18 cellular contexts compared by ENCODE assay signal in the genomic region with DNA sequence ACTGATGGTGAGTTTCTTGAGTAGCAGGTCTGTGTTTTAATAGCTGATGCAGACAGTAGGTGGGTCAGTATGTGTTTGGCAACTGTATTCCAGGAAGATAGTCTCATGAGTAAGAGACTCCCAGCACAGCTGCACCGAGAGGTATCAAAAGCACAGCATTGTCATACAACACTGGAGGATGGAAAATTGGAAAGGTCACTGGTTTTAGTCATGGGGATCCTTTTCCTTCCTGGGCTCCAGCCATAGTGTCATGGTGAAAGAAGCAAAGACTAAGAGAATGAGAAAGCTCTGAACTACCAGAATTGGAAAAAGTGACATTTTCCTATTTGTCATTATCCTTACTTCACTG.
A peak's percentile ranks its signal among the peaks of the same experiment; 100 is the strongest.
DNase-seq lines count a peak whose midpoint lies in the region; ATAC-seq, FAIRE-seq and TF ChIP-seq lines count a peak whose summit lies in the region.
"Had no signal": no experiment of that assay in that cellular context is flagged by ENCODE, and none has a peak within 500 bp of the region (broad histone marks: within the 10 kb centered on the region; RNA-seq: fewer than 3 reads in every experiment).

No MANE protein-coding gene starts in this region.

- peak; percentile 69 for FAIRE-seq in H54 (lab: Jason Lieb, UNC)
- no peak for FAIRE-seq in astrocyte (lab: Jason Lieb, UNC)

- H3K79me2 ChIP-seq in astrocyte (ENCODE audit: insufficient read depth, low read length): peaks cover 3% of the 10 kb centered on the region

- peak overlapping the region; percentile 59 for H3K9ac ChIP-seq in astrocyte (ENCODE audit: low read length)

- no peak for DNase-seq in H54 (ENCODE audit: insufficient read length, low spot score)
- peak; percentile 81 for DNase-seq in astrocyte (ENCODE audit: low read depth)
- peak; percentile 19 for DNase-seq in foreskin melanocyte
- DNase-seq in pons (ENCODE audit: low spot score): peak; percentile 57
- no peak for DNase-seq in Peyer's patch
- no peak for DNase-seq in AG20443 (ENCODE audit: low spot score)
- no peak for DNase-seq in DMS53 (lab: John Stamatoyannopoulos, UW)
- DNase-seq: activated CD4-positive, alpha-beta T cell treated with anti-CD3 and anti-CD28 coated beads, Interleukin-2, amount 10 ng/mL, durations not matched to agents 24 days and 14 days; activated T-cell treated with anti-CD3 and anti-CD28 coated beads, Interleukin-2, amount 50 U/mL, for 72 hours; EL; mammary epithelial cell; NCI-H1694; NCI-H69; T-helper 2 cell had no signal

- H3K27me3 ChIP-seq in astrocyte (ENCODE audit: insufficient read depth, low read length): no peaks in the 10 kb centered on the region
- no peaks in the 10 kb centered on the region for H3K27me3 ChIP-seq in Peyer's patch
- H3K27me3 ChIP-seq: ascending aorta had no signal

- H3K27ac Mint-ChIP-seq in astrocyte (ENCODE audit: unreplicated experiment): peak overlapping the region; percentile 98
- H3K27ac Mint-ChIP-seq: activated CD4-positive, alpha-beta T cell treated with anti-CD3 and anti-CD28 coated beads, Interleukin-2, amount 10 ng/mL, durations not matched to agents 24 days and 14 days; activated T-cell treated with anti-CD3 and anti-CD28 coated beads, Interleukin-2, amount 50 U/mL, for 72 hours; progenitor cell of endocrine pancreas had no signal

- H3K9me3 ChIP-seq in astrocyte (ENCODE audit: insufficient read depth, low read depth, low read length) (no peaks in the 10 kb centered on the region), Peyer's patch (no peaks in the 10 kb centered on the region)
- H3K9me3 ChIP-seq: ascending aorta had no signal

- H3K27ac ChIP-seq in astrocyte (ENCODE audit: low read depth, low read length) (peak overlapping the region; percentile 62), Peyer's patch (no peak overlapping the region)
- H3K27ac ChIP-seq: RWPE1 had no signal

- ATAC-seq in HG03039 (IDR thresholded peaks at IDR 0.05; ENCODE audit: unreplicated experiment): no peak
- ATAC-seq: activated T-cell treated with anti-CD3 and anti-CD28 coated beads, Interleukin-2, amount 50 U/mL, for 72 hours had no signal

- peaks cover 63% of the 10 kb centered on the region for H3K4me1 Mint-ChIP-seq in astrocyte (ENCODE audit: low read depth, unreplicated experiment)
- H3K4me1 Mint-ChIP-seq: activated CD4-positive, alpha-beta T cell treated with anti-CD3 and anti-CD28 coated beads, Interleukin-2, amount 10 ng/mL, durations not matched to agents 24 days and 14 days had no signal

- TF ChIP-seq POLR2A in H54 (IDR thresholded peaks at IDR 0.05; ENCODE audit: low read depth, low read length): no peak
- no peak for TF ChIP-seq POLR2A in Peyer's patch (IDR thresholded peaks at IDR 0.05)

- H3K27me3 Mint-ChIP-seq in astrocyte (ENCODE audit: low read depth, unreplicated experiment): no peaks in the 10 kb centered on the region

- peak overlapping the region; percentile 66 for H3K4me3 Mint-ChIP-seq in astrocyte (ENCODE audit: unreplicated experiment)
- H3K4me3 Mint-ChIP-seq: activated CD4-positive, alpha-beta T cell treated with anti-CD3 and anti-CD28 coated beads, Interleukin-2, amount 10 ng/mL, durations not matched to agents 24 days and 14 days; activated T-cell treated with anti-CD3 and anti-CD28 coated beads, Interleukin-2, amount 50 U/mL, for 72 hours had no signal

- H3K4me1 ChIP-seq in astrocyte (ENCODE audit: insufficient read depth, low read length): peaks cover 24% of the 10 kb centered on the region
- no peaks in the 10 kb centered on the region for H3K4me1 ChIP-seq in Peyer's patch
- H3K4me1 ChIP-seq: ascending aorta had no signal

- H3K9me3 Mint-ChIP-seq in astrocyte (ENCODE audit: unreplicated experiment): no peaks in the 10 kb centered on the region
- H3K9me3 Mint-ChIP-seq: activated CD4-positive, alpha-beta T cell treated with anti-CD3 and anti-CD28 coated beads, Interleukin-2, amount 10 ng/mL, durations not matched to agents 24 days and 14 days; activated T-cell treated with anti-CD3 and anti-CD28 coated beads, Interleukin-2, amount 50 U/mL, for 72 hours had no signal

- H3K36me3 ChIP-seq in astrocyte (ENCODE audit: insufficient read depth, low read length) (no peaks in the 10 kb centered on the region), Peyer's patch (no peaks in the 10 kb centered on the region)
- H3K36me3 ChIP-seq: ascending aorta had no signal

- no peaks in the 10 kb centered on the region for H3K36me3 Mint-ChIP-seq in astrocyte (ENCODE audit: low read depth, unreplicated experiment)

- H3K4me3 ChIP-seq in astrocyte (ENCODE audit: insufficient read depth, low read depth, low read length): no peak overlapping the region
- H3K4me3 ChIP-seq in Peyer's patch: no peak overlapping the region
- H3K4me3 ChIP-seq: ascending aorta had no signal

- TF ChIP-seq CTCF in astrocyte (IDR thresholded peaks at IDR 0.05; ENCODE audit: insufficient read depth, low read depth, low read length) (no peak), Peyer's patch (IDR thresholded peaks at IDR 0.05) (no peak)

- H2AFZ ChIP-seq in astrocyte (ENCODE audit: low read depth, low read length): no peak overlapping the region

- H3K4me2 ChIP-seq in astrocyte (ENCODE audit: low read length): peak overlapping the region; percentile 60

- no peaks in the 10 kb centered on the region for H4K20me1 ChIP-seq in astrocyte (ENCODE audit: insufficient read depth, low read length)

Comparison
In these comparisons a context has a peak if more than half of its experiments do, and no peak if none do; other contexts are left out.
1. DNase-seq: peak in astrocyte (single experiment), foreskin melanocyte (single experiment) and pons (single experiment); none in H54 (single experiment), Peyer's patch (0 of 3), AG20443 (single experiment) and DMS53 (single experiment).